ENCODE assay signal across 17 cellular contexts in the genomic region with DNA sequence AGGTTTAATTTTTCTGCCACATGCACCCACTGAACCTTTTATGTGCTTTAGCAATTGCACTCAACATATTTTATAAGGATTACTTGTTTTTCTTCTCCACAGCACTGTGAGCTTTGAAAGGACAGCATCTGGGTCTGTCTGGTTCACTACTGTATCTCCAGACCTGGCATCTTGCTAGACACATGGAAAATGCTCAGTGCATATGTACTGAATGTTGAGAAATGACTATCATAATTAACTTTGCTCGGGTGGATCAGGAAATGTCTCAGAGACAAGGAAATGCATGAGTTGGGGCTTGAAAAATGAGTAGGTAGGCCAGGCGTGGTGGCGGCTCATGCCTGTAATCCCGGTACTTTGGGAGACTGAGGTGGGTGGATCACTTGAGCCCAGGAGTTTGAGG. TPM values are rescaled to one million over a fixed set of nuclear protein-coding genes. Genes with fewer than 3 reads are reported as not detected.
DNase-seq lines count a peak whose midpoint lies in the region; TF ChIP-seq lines count a peak whose summit lies in the region.
"Had no signal": no experiment of that assay in that cellular context is flagged by ENCODE, and none has a peak within 500 bp of the region (broad histone marks: within the 10 kb centered on the region; RNA-seq: fewer than 3 reads in every experiment).

No MANE protein-coding gene starts in this region.

- H3K4me3 Mint-ChIP-seq in T-helper 1 cell treated with Interleukin-12 subunit alpha and Interleukin-12 subunit beta and Interleukin-4 antibody, amounts not matched to agents 30 μg/mL and 1 μg/mL, for 36 hours = no peak overlapping the region
- H3K4me3 Mint-ChIP-seq: CD8-positive, alpha-beta memory T cell; stimulated activated effector memory CD8-positive, alpha-beta T cell treated with anti-CD3 and anti-CD28 coated beads, Interleukin-12 subunit alpha, Interleukin-12 subunit beta, amount 100 ng/mL, for 72 hours; T-cell had no signal

- TF ChIP-seq CTCF in Peyer's patch (IDR thresholded peaks at IDR 0.05) = no peak

- H3K9me3 ChIP-seq in adipocyte (ENCODE audit: control insufficient read depth, low read length) (no peaks in the 10 kb centered on the region), Peyer's patch (no peaks in the 10 kb centered on the region)
- H3K9me3 ChIP-seq: right atrium auricular region had no signal

- H3K27ac ChIP-seq in Peyer's patch = no peak overlapping the region
- H3K27ac ChIP-seq: right atrium auricular region, WERI-Rb-1 had no signal

- no peaks in the 10 kb centered on the region for H3K36me3 ChIP-seq in adipocyte (ENCODE audit: control insufficient read depth, insufficient read depth, low read length, severe bottlenecking)
- H3K36me3 ChIP-seq in Peyer's patch = no peaks in the 10 kb centered on the region
- H3K36me3 ChIP-seq: right atrium auricular region, WERI-Rb-1 had no signal

- H3K27me3 Mint-ChIP-seq in T-helper 1 cell treated with Interleukin-12 subunit alpha and Interleukin-12 subunit beta and Interleukin-4 antibody, amounts not matched to agents 30 μg/mL and 1 μg/mL, for 36 hours (ENCODE audit: low read depth) = peaks cover 3% of the 10 kb centered on the region

- TF ChIP-seq POLR2A in Peyer's patch (IDR thresholded peaks at IDR 0.05) = no peak

- H3K4me1 ChIP-seq in adipocyte (ENCODE audit: control insufficient read depth, insufficient read depth, low read length) = peaks cover 10% of the 10 kb centered on the region
- no peaks in the 10 kb centered on the region for H3K4me1 ChIP-seq in Peyer's patch
- H3K4me1 ChIP-seq: right atrium auricular region had no signal

- DNase-seq in T-helper 1 cell = no peak
- peak; percentile 60 for DNase-seq in KBM-7
- DNase-seq in adipocyte (ENCODE audit: low read depth) = peak; percentile 2
- DNase-seq in lung microvascular endothelial cell (ENCODE audit: low read depth in 2 of 2) = peak; percentile 40 to 42
- DNase-seq in DMS153 treated with DMSO at 0.1 percent for 48 hours (lab: John Stamatoyannopoulos, UW; ENCODE audit: unreplicated experiment) = no peak
- no peak for DNase-seq in activated T-cell treated with anti-CD3 and anti-CD28 coated beads for 4 hours
- no peak for DNase-seq in Peyer's patch
- DNase-seq: activated CD4-positive, alpha-beta T cell treated with anti-CD3 and anti-CD28 coated beads, Interleukin-2, amount 50 U/mL, for 48 hours; CD8-positive, alpha-beta memory T cell; islet precursor cell; NCI-H226; T-cell; WERI-Rb-1 had no signal

- H3K27ac Mint-ChIP-seq in T-helper 1 cell treated with Interleukin-12 subunit alpha and Interleukin-12 subunit beta and Interleukin-4 antibody, amounts not matched to agents 30 μg/mL and 1 μg/mL, for 36 hours = peak overlapping the region; percentile 8
- H3K27ac Mint-ChIP-seq: stimulated activated effector memory CD8-positive, alpha-beta T cell treated with anti-CD3 and anti-CD28 coated beads, Interleukin-12 subunit alpha, Interleukin-12 subunit beta, amount 100 ng/mL, for 72 hours; T-cell had no signal

- H3K36me3 Mint-ChIP-seq in T-helper 1 cell treated with Interleukin-12 subunit alpha and Interleukin-12 subunit beta and Interleukin-4 antibody, amounts not matched to agents 30 μg/mL and 1 μg/mL, for 36 hours (ENCODE audit: low read depth) = peaks cover 2% of the 10 kb centered on the region
- H3K36me3 Mint-ChIP-seq: stimulated activated effector memory CD8-positive, alpha-beta T cell treated with anti-CD3 and anti-CD28 coated beads, Interleukin-12 subunit alpha, Interleukin-12 subunit beta, amount 100 ng/mL, for 72 hours had no signal

- in situ Hi-C loops in KBM-7 (cut with MboI; ENCODE audit: low pct_unique_long_range_greater_than_20kb, low sequenced_read_pairs) = no loop called here

- no peak overlapping the region for H3K9ac ChIP-seq in adipocyte (ENCODE audit: low read length)

- no peaks in the 10 kb centered on the region for H3K9me3 Mint-ChIP-seq in T-helper 1 cell treated with Interleukin-12 subunit alpha and Interleukin-12 subunit beta and Interleukin-4 antibody, amounts not matched to agents 30 μg/mL and 1 μg/mL, for 36 hours
- H3K9me3 Mint-ChIP-seq: CD8-positive, alpha-beta memory T cell; stimulated activated effector memory CD8-positive, alpha-beta T cell treated with anti-CD3 and anti-CD28 coated beads, Interleukin-12 subunit alpha, Interleukin-12 subunit beta, amount 100 ng/mL, for 72 hours; T-cell had no signal

- no peaks in the 10 kb centered on the region for H3K4me1 Mint-ChIP-seq in T-helper 1 cell treated with Interleukin-12 subunit alpha and Interleukin-12 subunit beta and Interleukin-4 antibody, amounts not matched to agents 30 μg/mL and 1 μg/mL, for 36 hours (ENCODE audit: low read depth)
- H3K4me1 Mint-ChIP-seq: CD8-positive, alpha-beta memory T cell; stimulated activated effector memory CD8-positive, alpha-beta T cell treated with anti-CD3 and anti-CD28 coated beads, Interleukin-12 subunit alpha, Interleukin-12 subunit beta, amount 100 ng/mL, for 72 hours; T-cell had no signal

- H3K4me3 ChIP-seq in adipocyte (ENCODE audit: low read length) (no peak overlapping the region), Peyer's patch (no peak overlapping the region)
- H3K4me3 ChIP-seq: lung, right atrium auricular region had no signal

- H3K27me3 ChIP-seq in adipocyte (replicated peaks; ENCODE audit: control insufficient read depth, insufficient read depth, low read length) = no peaks in the 10 kb centered on the region
- H3K27me3 ChIP-seq in Peyer's patch = no peaks in the 10 kb centered on the region
- H3K27me3 ChIP-seq: right atrium auricular region had no signal

RNA-seq across cellular contexts. Expression of a gene that starts 40.2 kb away (rescaled TPM):
- total RNA-seq in lung microvascular endothelial cell (under 0.01 TPM in 1 of 2 replicates, not detected in the other), Peyer's patch (under 1 TPM in 3 of 4 donors, not detected in 1; 0.28 to 0.83 (median 0.40) TPM)

Comparison
In these comparisons a context has a peak if more than half of its experiments do, and no peak if none do; other contexts are left out.
1. DNase-seq: peak in KBM-7 (single experiment), adipocyte (single experiment) and lung microvascular endothelial cell (2 of 2); none in T-helper 1 cell (0 of 5), DMS153 treated with DMSO at 0.1 percent for 48 hours (single experiment), activated T-cell treated with anti-CD3 and anti-CD28 coated beads for 4 hours (single experiment) and Peyer's patch (0 of 3).